1 cellular context compared by ENCODE assay signal in the genomic region with DNA sequence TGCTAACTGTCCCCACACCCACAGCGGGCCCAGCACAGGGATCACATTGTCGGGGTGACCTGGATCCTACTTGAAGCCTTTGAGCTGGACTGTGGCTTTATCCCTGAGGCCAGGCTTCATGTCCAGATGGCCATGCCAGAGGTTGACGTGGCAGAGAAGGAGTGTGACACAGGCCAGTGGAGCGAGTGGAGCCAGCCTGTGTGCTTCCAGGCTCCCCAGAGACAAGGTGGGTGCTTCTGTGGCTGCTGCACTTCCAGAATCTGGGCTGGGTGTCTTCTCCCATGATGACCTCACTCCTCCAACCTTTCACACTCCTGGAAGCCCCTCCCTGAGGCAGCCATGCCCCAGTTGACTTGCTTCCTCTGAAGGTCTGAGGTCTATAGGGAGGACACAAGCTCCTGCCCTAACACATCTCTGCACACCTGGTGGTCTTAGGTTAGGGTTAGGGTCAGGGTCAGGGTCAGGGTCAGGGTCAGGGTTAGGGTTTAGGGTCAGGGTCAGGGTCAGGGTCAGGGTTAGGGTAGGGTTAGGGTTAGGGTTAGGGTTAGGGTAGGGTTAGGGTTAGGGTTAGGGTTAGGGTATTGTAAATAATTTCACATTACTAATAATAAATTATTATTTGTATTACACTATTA.
TF ChIP-seq lines count a peak whose summit lies in the region.

No MANE protein-coding gene starts in this region.

TF ChIP-seq in HEK293, 187 proteins besides CTCF, POLR2A, EP300 and RAD21:
- no peak for TF ChIP-seq REPIN1 (tag by site-specific recombination; IDR thresholded peaks at IDR 0.05; ENCODE audit: low read depth)
- no peak for TF ChIP-seq GLIS2 (tag by site-specific recombination; IDR thresholded peaks at IDR 0.05)
- peak; percentile 75; the same call in 1 of the 2 replicates for TF ChIP-seq BCL11B (tag by site-specific recombination; IDR thresholded peaks at IDR 0.05; ENCODE audit: low read depth)
- no peak for TF ChIP-seq REST (tag by site-specific recombination; IDR thresholded peaks at IDR 0.05)
- no peak for TF ChIP-seq ZNF324 (tag by site-specific recombination; IDR thresholded peaks at IDR 0.05)
- no peak for TF ChIP-seq ZNF48 (tag by site-specific recombination; IDR thresholded peaks at IDR 0.05)
- TF ChIP-seq, protein P1, sequence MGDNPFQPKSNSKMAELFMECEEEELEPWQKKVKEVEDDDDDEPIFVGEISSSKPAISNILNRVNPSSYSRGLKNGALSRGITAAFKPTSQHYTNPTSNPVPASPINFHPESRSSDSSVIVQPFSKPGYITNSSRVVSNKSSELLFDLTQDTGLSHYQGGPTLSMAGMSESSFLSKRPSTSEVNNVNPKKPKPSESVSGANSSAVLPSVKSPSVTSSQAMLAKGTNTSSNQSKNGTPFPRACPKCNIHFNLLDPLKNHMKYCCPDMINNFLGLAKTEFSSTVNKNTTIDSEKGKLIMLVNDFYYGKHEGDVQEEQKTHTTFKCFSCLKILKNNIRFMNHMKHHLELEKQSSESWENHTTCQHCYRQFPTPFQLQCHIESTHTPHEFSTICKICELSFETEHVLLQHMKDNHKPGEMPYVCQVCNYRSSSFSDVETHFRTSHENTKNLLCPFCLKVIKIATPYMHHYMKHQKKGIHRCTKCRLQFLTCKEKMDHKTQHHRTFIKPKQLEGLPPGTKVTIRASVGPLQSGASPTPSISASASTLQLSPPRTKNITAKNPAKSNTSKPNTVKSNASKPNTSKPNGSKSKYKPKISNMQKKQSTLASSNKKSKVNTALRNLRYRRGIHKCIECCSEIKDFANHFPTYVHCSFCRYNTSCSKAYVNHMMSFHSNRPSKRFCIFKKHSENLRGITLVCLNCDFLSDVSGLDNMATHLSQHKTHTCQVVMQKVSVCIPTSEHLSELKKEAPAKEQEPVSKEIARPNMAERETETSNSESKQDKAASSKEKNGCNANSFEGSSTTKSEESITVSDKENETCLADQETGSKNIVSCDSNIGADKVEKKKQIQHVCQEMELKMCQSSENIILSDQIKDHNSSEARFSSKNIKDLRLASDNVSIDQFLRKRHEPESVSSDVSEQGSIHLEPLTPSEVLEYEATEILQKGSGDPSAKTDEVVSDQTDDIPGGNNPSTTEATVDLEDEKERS (tag by site-specific recombination; IDR thresholded peaks at IDR 0.05), result no peak
- no peak for TF ChIP-seq ZNF423 (tag by site-specific recombination; IDR thresholded peaks at IDR 0.05)
- TF ChIP-seq, protein P2, sequence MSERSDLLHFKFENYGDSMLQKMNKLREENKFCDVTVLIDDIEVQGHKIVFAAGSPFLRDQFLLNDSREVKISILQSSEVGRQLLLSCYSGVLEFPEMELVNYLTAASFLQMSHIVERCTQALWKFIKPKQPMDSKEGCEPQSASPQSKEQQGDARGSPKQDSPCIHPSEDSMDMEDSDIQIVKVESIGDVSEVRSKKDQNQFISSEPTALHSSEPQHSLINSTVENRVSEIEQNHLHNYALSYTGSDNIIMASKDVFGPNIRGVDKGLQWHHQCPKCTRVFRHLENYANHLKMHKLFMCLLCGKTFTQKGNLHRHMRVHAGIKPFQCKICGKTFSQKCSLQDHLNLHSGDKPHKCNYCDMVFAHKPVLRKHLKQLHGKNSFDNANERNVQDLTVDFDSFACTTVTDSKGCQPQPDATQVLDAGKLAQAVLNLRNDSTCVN (tag by site-specific recombination; optimal IDR thresholded peaks at IDR 0.05), result peak; percentile 11
- no peak for TF ChIP-seq KLF16 (tag by site-specific recombination; IDR thresholded peaks at IDR 0.05)
- TF ChIP-seq ZNF596 (tag by site-specific recombination; IDR thresholded peaks at IDR 0.05), result no peak
